ENCODE assay signal across 1 cellular context in the genomic region with DNA sequence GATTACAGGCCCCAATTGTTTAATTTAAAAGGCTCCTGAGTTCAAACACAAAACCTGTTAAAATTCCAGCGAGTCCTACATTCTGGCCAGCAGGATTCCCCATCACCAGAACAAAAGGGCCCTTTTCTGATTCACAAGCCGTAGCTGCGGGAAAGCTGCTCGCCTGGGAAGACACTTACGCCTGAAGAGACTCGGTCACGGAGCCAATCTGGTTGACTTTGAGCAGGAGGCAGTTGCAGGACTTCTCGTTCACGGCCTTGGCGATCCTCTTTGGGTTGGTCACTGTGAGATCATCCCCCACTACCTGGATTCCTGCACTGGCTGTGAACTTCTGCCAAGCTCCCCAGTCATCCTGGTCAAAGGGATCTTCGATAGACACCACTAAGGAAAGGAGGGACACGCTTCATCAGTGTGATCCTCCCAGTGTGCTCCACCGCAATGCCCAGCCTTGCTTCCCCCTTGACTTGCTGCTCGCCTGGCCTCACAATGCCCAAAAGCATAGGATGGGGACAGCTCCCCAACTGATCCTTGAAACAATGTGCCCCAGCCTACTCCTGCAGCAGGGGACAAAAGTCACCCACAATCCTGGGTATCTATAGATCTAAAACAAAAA.
TF ChIP-seq lines count a peak whose summit lies in the region.

No MANE protein-coding gene starts in this region.

TF ChIP-seq in K562, 482 proteins besides CTCF, POLR2A, EP300 and RAD21:
- TF ChIP-seq, protein P1, sequence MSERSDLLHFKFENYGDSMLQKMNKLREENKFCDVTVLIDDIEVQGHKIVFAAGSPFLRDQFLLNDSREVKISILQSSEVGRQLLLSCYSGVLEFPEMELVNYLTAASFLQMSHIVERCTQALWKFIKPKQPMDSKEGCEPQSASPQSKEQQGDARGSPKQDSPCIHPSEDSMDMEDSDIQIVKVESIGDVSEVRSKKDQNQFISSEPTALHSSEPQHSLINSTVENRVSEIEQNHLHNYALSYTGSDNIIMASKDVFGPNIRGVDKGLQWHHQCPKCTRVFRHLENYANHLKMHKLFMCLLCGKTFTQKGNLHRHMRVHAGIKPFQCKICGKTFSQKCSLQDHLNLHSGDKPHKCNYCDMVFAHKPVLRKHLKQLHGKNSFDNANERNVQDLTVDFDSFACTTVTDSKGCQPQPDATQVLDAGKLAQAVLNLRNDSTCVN (CRISPR knock-in tag; IDR thresholded peaks at IDR 0.05) = no peak
- TF ChIP-seq WHSC1 (IDR thresholded peaks at IDR 0.05; ENCODE audit: low read length) (peak; percentile 57), POLR2H (tag; IDR thresholded peaks at IDR 0.05; ENCODE audit: low read depth) (no peak), POLR2G (IDR thresholded peaks at IDR 0.05; ENCODE audit: low read depth, low read length) (0 out of 2 replicates have a peak, but pooled peaks have one; percentile 23), TGIF2 (CRISPR knock-in tag; IDR thresholded peaks at IDR 0.05) (no peak), SUPT5H (IDR thresholded peaks at IDR 0.05) (peak; percentile 28; the same call in 1 of the 2 replicates), POLR2AphosphoS5 (IDR thresholded peaks at IDR 0.05; ENCODE audit: control insufficient read depth, insufficient read depth, low read depth, low read length) (0 out of 2 replicates have a peak, but pooled peaks have one; percentile 9)
